In the genomic region with DNA sequence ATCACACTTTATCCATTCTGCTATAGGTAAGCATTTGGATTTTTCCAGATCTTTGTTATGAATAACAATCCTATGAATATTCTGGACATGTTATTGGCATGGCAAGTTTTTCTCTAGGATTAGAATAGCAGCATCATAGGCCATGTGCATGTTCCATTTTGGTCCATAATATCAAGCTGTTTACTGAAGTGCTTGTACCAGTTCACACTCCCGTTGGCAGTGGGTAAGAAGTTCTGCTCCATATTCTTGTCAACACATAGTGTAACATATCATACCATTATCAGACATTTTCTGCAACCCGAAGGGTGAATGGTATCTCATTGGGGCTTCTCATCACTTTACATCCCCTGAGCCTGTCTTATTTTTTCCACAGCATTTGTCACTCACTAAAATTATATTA, we compare ENCODE assay signal across 34 cellular contexts.
"Had no signal": no experiment of that assay in that cellular context is flagged by ENCODE, and none has a peak within 500 bp of the region (broad histone marks: within the 10 kb centered on the region; RNA-seq: fewer than 3 reads in every experiment).

No MANE protein-coding gene starts in this region.

- H3K36me3 ChIP-seq: adrenal gland, ascending aorta, brain microvascular endothelial cell, breast epithelium, cardiac muscle cell had no signal

- FAIRE-seq: astrocyte, bronchial epithelial cell had no signal

- H3K4me3 ChIP-seq: adrenal gland, ascending aorta, body of pancreas, breast epithelium, cardiac muscle cell had no signal

- H3K27ac ChIP-seq: adrenal gland, ascending aorta, body of pancreas, brain microvascular endothelial cell, breast epithelium, cardiac muscle cell had no signal

- DNase-seq: activated effector memory CD4-positive, alpha-beta T cell treated with anti-CD3 and anti-CD28 coated beads, Interleukin-2, amount 50 U/mL, for 16 hours; activated effector memory CD4-positive, alpha-beta T cell treated with Interleukin-2 at 50 U/mL for 16 hours; activated gamma-delta T cell; activated gamma-delta T cell treated with Interleukin-2 at 50 U/mL for 16 hours; activated naive CD4-positive, alpha-beta T cell; activated naive CD4-positive, alpha-beta T cell treated with anti-CD3 and anti-CD28 coated beads for 36 hours; activated naive CD4-positive, alpha-beta T cell treated with anti-CD3 and anti-CD28 coated beads, Interleukin-2, amount 10 ng/mL, durations not matched to agents 7 days and 5 days; activated naive CD4-positive, alpha-beta T cell treated with anti-CD3 and anti-CD28 coated beads, Interleukin-2, amount 50 U/mL, for 16 hours; activated naive CD4-positive, alpha-beta T cell treated with Interleukin-2 at 50 U/mL for 16 hours; activated naive CD8-positive, alpha-beta T cell treated with anti-CD3 and anti-CD28 coated beads for 36 hours; activated naive CD8-positive, alpha-beta T cell treated with anti-CD3 and anti-CD28 coated beads, Interleukin-2, amount 10 ng/mL, durations not matched to agents 7 days and 5 days; activated naive CD8-positive, alpha-beta T cell treated with anti-CD3 and anti-CD28 coated beads, Interleukin-2, amount 50 U/mL, for 24 hours; activated T-cell treated with anti-CD3 and anti-CD28 coated beads, Interleukin-2, amount 50 U/mL, for 1 hour; activated T-cell treated with anti-CD3 and anti-CD28 coated beads, Interleukin-2, amount 50 U/mL, for 24 hours; activated T-cell treated with anti-CD3 and anti-CD28 coated beads, Interleukin-2, amount 50 U/mL, for 4 hours; activated T-cell treated with anti-CD3 and anti-CD28 coated beads, Interleukin-2, amount 50 U/mL, for 48 hours; activated T-cell treated with anti-CD3 and anti-CD28 coated beads, Interleukin-2, amount 50 U/mL, for 72 hours; adrenal gland; amniotic stem cell; amygdala; anterior cingulate cortex; aorta; body of pancreas; brain microvascular endothelial cell; caudate nucleus; central memory CD4-positive, alpha-beta T cell; cerebellar nuclear complex had no signal

- ATAC-seq: activated naive CD4-positive, alpha-beta T cell treated with anti-CD3 and anti-CD28 coated beads, Interleukin-2, amount 50 U/mL, for 72 hours; activated naive CD8-positive, alpha-beta T cell treated with anti-CD3 and anti-CD28 coated beads, Interleukin-2, amount 50 U/mL, for 24 hours; activated T-cell treated with anti-CD3 and anti-CD28 coated beads, Interleukin-2, amount 50 U/mL, for 4 hours; activated T-cell treated with anti-CD3 and anti-CD28 coated beads, Interleukin-2, amount 50 U/mL, for 72 hours; activated T-helper 17 cell treated with anti-CD3 and anti-CD28 coated beads, Interleukin-2, amount 50 U/mL, for 72 hours; body of pancreas had no signal

- H3K9me3 ChIP-seq: adrenal gland, ascending aorta, body of pancreas, breast epithelium had no signal

- H3K27me3 ChIP-seq: adrenal gland, ascending aorta, body of pancreas, brain microvascular endothelial cell, breast epithelium, cardiac muscle cell had no signal

- H3K4me1 ChIP-seq: adrenal gland, ascending aorta, body of pancreas, breast epithelium had no signal
